In the genomic region with DNA sequence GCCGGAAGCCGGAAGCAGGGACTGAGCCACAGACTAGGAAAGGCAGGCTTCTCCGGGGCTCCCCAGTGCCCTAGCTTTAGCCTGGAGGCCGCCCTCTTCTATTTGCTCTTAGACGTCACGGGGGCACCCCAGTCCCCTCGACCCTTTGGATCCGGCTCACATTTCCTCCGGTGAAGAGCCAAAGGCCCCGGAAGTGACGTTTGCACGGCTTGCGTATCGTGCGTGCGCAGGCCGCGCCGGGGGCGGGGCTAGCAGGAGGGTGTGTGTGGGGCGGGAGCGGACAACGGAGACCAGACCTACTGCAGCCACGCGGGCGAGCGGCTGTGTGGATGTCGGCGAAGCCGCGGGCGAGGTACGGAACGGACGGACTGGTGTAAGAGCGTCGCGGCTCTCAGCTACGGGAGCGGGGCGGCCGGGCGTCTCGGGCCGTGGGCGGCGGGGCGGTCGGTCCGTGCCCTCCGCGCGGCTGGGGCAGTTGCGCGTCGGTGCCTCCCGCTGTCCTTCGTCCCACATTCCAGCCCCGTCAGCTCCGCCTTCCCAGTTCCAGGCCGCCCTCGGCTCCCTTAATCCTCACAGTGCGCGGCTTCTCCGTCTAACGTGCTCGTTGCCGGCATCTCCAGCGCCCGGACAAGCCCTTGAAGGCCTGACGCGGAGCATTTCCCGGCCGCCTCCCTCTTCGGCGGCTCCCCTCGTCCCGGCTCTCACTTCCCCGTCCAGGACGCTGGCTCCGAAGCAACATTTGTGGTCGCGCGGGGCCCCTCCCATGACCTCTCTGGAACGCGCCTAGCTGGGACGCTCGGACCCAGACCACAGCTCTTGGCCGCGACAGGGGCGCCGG, we compare ENCODE assay signal across 1 cellular context.
TF ChIP-seq lines count a peak whose summit lies in the region.

No MANE protein-coding gene starts in this region.

TF ChIP-seq in GM12878, 131 proteins besides CTCF, POLR2A, EP300 and RAD21 (continued from another document and continues in another):
- TF ChIP-seq, protein P1, sequence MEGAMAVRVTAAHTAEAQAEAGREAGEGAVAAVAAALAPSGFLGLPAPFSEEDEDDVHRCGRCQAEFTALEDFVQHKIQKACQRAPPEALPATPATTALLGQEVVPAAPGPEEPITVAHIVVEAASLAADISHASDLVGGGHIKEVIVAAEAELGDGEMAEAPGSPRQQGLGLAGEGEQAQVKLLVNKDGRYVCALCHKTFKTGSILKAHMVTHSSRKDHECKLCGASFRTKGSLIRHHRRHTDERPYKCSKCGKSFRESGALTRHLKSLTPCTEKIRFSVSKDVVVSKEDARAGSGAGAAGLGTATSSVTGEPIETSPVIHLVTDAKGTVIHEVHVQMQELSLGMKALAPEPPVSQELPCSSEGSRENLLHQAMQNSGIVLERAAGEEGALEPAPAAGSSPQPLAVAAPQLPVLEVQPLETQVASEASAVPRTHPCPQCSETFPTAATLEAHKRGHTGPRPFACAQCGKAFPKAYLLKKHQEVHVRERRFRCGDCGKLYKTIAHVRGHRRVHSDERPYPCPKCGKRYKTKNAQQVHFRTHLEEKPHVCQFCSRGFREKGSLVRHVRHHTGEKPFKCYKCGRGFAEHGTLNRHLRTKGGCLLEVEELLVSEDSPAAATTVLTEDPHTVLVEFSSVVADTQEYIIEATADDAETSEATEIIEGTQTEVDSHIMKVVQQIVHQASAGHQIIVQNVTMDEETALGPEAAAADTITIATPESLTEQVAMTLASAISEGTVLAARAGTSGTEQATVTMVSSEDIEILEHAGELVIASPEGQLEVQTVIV (IDR thresholded peaks at IDR 0.05; ENCODE audit: borderline replicate concordance, partially characterized antibody) = peak; percentile 79
- TF ChIP-seq IRF3 (IDR thresholded peaks at IDR 0.05) (no peak), HDGF (IDR thresholded peaks at IDR 0.05) (no peak), CEBPB (IDR thresholded peaks at IDR 0.05; ENCODE audit: borderline replicate concordance in 1 of 2, low read depth in 2 of 2, low read length in 2 of 2) (no peak), NR2C2 (IDR thresholded peaks at IDR 0.05; ENCODE audit: borderline replicate concordance, control insufficient read depth, insufficient read length, low read depth) (no peak), HDAC2 (IDR thresholded peaks at IDR 0.05) (no peak), TCF3 (IDR thresholded peaks at IDR 0.05; ENCODE audit: borderline replicate concordance, insufficient read depth, low read depth, low read length) (0 out of 2 replicates have a peak, but pooled peaks have one; percentile 24), SIN3A (IDR thresholded peaks at IDR 0.05; ENCODE audit: low read depth, low read length) (no peak), NFYA (IDR thresholded peaks at IDR 0.05; ENCODE audit: borderline replicate concordance, low read depth, low read length) (no peak), SMAD5 (IDR thresholded peaks at IDR 0.05; ENCODE audit: low read depth) (peak; percentile 91; the same call in 1 of the 2 replicates), NKRF (conservative IDR thresholded peaks at IDR 0.05) (peak; percentile 89), ZNF217 (IDR thresholded peaks at IDR 0.05) (no peak), FOXM1 (IDR thresholded peaks at IDR 0.05; ENCODE audit: low read depth, low read length) (no peak), SRF (IDR thresholded peaks at IDR 0.05; ENCODE audit: low read depth in 2 of 2, low read length in 2 of 2) (0 out of 4 replicates have a peak, but pooled peaks of 1 of the 2 experiments have one; percentile 35), SMAD1 (IDR thresholded peaks at IDR 0.05; ENCODE audit: low read depth, partially characterized antibody) (no peak), SUZ12 (IDR thresholded peaks at IDR 0.05; ENCODE audit: unreplicated experiment) (no peak), NR2C1 (IDR thresholded peaks at IDR 0.05) (peak; percentile 77), NFIC (IDR thresholded peaks at IDR 0.05; ENCODE audit: low read depth, low read length) (no peak), SIX5 (IDR thresholded peaks at IDR 0.05; ENCODE audit: low read depth, low read length, severe bottlenecking) (peak; percentile 37), EZH2 (IDR thresholded peaks at IDR 0.05; ENCODE audit: borderline replicate concordance, control insufficient read depth, low read depth, low read length) (no peak), NRF1 (conservative IDR thresholded peaks at IDR 0.05; ENCODE audit: low read depth, low read length) (peak; percentile 80), DPF2 (IDR thresholded peaks at IDR 0.05) (peak; percentile 40; the same call in 1 of the 2 replicates), MAX (IDR thresholded peaks at IDR 0.05; ENCODE audit: low read depth, low read length) (peak; percentile 96), PAX8 (IDR thresholded peaks at IDR 0.05) (no peak), ATF7 (IDR thresholded peaks at IDR 0.05; ENCODE audit: low read depth) (peak; percentile 56; the same call in 1 of the 2 replicates), USF2 (IDR thresholded peaks at IDR 0.05; ENCODE audit: borderline replicate concordance, low read depth, low read length) (peak; percentile 70), CBX5 (IDR thresholded peaks at IDR 0.05; ENCODE audit: low read depth) (0 out of 2 replicates have a peak, but pooled peaks have one; percentile 13), ZNF384 (IDR thresholded peaks at IDR 0.05; ENCODE audit: borderline replicate concordance, low read depth, low read length) (no peak), SPI1 (IDR thresholded peaks at IDR 0.05; ENCODE audit: borderline replicate concordance, insufficient read depth, low read depth, low read length) (peak; percentile 8; the same call in 1 of the 2 replicates), SREBF1 (IDR thresholded peaks at IDR 0.05; ENCODE audit: low read length) (no peak)
- TF ChIP-seq, protein P2, sequence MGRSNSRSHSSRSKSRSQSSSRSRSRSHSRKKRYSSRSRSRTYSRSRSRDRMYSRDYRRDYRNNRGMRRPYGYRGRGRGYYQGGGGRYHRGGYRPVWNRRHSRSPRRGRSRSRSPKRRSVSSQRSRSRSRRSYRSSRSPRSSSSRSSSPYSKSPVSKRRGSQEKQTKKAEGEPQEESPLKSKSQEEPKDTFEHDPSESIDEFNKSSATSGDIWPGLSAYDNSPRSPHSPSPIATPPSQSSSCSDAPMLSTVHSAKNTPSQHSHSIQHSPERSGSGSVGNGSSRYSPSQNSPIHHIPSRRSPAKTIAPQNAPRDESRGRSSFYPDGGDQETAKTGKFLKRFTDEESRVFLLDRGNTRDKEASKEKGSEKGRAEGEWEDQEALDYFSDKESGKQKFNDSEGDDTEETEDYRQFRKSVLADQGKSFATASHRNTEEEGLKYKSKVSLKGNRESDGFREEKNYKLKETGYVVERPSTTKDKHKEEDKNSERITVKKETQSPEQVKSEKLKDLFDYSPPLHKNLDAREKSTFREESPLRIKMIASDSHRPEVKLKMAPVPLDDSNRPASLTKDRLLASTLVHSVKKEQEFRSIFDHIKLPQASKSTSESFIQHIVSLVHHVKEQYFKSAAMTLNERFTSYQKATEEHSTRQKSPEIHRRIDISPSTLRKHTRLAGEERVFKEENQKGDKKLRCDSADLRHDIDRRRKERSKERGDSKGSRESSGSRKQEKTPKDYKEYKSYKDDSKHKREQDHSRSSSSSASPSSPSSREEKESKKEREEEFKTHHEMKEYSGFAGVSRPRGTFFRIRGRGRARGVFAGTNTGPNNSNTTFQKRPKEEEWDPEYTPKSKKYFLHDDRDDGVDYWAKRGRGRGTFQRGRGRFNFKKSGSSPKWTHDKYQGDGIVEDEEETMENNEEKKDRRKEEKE (IDR thresholded peaks at IDR 0.05) = no peak
- TF ChIP-seq, protein P3, sequence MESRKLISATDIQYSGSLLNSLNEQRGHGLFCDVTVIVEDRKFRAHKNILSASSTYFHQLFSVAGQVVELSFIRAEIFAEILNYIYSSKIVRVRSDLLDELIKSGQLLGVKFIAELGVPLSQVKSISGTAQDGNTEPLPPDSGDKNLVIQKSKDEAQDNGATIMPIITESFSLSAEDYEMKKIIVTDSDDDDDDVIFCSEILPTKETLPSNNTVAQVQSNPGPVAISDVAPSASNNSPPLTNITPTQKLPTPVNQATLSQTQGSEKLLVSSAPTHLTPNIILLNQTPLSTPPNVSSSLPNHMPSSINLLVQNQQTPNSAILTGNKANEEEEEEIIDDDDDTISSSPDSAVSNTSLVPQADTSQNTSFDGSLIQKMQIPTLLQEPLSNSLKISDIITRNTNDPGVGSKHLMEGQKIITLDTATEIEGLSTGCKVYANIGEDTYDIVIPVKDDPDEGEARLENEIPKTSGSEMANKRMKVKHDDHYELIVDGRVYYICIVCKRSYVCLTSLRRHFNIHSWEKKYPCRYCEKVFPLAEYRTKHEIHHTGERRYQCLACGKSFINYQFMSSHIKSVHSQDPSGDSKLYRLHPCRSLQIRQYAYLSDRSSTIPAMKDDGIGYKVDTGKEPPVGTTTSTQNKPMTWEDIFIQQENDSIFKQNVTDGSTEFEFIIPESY (IDR thresholded peaks at IDR 0.05) = no peak
- TF ChIP-seq, protein P4, sequence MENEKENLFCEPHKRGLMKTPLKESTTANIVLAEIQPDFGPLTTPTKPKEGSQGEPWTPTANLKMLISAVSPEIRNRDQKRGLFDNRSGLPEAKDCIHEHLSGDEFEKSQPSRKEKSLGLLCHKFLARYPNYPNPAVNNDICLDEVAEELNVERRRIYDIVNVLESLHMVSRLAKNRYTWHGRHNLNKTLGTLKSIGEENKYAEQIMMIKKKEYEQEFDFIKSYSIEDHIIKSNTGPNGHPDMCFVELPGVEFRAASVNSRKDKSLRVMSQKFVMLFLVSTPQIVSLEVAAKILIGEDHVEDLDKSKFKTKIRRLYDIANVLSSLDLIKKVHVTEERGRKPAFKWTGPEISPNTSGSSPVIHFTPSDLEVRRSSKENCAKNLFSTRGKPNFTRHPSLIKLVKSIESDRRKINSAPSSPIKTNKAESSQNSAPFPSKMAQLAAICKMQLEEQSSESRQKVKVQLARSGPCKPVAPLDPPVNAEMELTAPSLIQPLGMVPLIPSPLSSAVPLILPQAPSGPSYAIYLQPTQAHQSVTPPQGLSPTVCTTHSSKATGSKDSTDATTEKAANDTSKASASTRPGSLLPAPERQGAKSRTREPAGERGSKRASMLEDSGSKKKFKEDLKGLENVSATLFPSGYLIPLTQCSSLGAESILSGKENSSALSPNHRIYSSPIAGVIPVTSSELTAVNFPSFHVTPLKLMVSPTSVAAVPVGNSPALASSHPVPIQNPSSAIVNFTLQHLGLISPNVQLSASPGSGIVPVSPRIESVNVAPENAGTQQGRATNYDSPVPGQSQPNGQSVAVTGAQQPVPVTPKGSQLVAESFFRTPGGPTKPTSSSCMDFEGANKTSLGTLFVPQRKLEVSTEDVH (IDR thresholded peaks at IDR 0.05; ENCODE audit: low read depth, partially characterized antibody) = peak; percentile 74
- TF ChIP-seq, protein P5, sequence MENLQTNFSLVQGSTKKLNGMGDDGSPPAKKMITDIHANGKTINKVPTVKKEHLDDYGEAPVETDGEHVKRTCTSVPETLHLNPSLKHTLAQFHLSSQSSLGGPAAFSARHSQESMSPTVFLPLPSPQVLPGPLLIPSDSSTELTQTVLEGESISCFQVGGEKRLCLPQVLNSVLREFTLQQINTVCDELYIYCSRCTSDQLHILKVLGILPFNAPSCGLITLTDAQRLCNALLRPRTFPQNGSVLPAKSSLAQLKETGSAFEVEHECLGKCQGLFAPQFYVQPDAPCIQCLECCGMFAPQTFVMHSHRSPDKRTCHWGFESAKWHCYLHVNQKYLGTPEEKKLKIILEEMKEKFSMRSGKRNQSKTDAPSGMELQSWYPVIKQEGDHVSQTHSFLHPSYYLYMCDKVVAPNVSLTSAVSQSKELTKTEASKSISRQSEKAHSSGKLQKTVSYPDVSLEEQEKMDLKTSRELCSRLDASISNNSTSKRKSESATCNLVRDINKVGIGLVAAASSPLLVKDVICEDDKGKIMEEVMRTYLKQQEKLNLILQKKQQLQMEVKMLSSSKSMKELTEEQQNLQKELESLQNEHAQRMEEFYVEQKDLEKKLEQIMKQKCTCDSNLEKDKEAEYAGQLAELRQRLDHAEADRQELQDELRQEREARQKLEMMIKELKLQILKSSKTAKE (IDR thresholded peaks at IDR 0.05; ENCODE audit: low read depth, poor library complexity, severe bottlenecking) = no peak
- TF ChIP-seq, protein P6, sequence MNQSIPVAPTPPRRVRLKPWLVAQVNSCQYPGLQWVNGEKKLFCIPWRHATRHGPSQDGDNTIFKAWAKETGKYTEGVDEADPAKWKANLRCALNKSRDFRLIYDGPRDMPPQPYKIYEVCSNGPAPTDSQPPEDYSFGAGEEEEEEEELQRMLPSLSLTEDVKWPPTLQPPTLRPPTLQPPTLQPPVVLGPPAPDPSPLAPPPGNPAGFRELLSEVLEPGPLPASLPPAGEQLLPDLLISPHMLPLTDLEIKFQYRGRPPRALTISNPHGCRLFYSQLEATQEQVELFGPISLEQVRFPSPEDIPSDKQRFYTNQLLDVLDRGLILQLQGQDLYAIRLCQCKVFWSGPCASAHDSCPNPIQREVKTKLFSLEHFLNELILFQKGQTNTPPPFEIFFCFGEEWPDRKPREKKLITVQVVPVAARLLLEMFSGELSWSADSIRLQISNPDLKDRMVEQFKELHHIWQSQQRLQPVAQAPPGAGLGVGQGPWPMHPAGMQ (IDR thresholded peaks at IDR 0.05; ENCODE audit: borderline replicate concordance) = no peak
